Comparison of ENCODE assay signal across 2 cellular contexts in the genomic region with DNA sequence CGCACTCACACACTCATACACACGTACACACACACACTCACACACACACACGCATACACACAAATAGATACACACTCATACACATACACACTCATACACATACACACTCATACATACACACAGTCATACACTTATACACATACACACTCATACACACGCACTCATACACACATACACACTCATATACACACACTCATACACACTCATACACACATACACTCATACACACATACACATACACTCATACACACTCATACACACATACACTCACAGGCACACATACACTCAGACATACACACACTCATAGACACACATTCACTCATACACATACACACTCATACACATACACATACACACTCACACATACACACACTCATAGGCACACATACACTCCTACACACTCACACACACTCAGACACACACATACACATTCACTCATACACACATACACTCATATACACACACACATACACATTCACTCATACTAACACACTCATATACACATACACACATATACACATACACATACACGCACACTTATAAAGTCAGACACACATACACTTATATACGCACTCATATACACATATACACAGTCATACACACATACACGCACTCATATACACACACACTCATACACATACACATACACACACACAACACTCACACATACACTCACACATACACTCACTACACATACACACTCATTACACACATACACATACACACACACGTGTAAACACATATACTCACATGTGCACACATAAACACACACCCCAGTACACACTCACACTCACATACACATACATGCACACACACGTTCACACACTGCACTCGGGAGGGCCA.
A peak's percentile ranks its signal among the peaks of the same experiment; 100 is the strongest.
TF ChIP-seq lines count a peak whose summit lies in the region.

No MANE protein-coding gene starts in this region.

TF ChIP-seq in A549, 52 proteins besides CTCF, POLR2A, EP300 and RAD21:
- TF ChIP-seq, protein P1, sequence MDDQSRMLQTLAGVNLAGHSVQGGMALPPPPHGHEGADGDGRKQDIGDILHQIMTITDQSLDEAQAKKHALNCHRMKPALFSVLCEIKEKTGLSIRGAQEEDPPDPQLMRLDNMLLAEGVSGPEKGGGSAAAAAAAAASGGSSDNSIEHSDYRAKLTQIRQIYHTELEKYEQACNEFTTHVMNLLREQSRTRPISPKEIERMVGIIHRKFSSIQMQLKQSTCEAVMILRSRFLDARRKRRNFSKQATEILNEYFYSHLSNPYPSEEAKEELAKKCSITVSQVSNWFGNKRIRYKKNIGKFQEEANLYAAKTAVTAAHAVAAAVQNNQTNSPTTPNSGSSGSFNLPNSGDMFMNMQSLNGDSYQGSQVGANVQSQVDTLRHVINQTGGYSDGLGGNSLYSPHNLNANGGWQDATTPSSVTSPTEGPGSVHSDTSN (IDR thresholded peaks at IDR 0.05) = no peak
- TF ChIP-seq TP53 (CRISPR knock-in tag; IDR thresholded peaks at IDR 0.05) (no peak), RNF2 (IDR thresholded peaks at IDR 0.05; ENCODE audit: borderline replicate concordance, low read depth) (no peak), TFCP2L1 (CRISPR knock-in tag; IDR thresholded peaks at IDR 0.05) (no peak), CEBPB (IDR thresholded peaks at IDR 0.05) (no peak), NR3C1 (IDR thresholded peaks at IDR 0.05) (no peak), FOSL2 (IDR thresholded peaks at IDR 0.05) (no peak), FOSL2 (CRISPR knock-in tag; IDR thresholded peaks at IDR 0.05) (no peak)
- TF ChIP-seq, protein P2, sequence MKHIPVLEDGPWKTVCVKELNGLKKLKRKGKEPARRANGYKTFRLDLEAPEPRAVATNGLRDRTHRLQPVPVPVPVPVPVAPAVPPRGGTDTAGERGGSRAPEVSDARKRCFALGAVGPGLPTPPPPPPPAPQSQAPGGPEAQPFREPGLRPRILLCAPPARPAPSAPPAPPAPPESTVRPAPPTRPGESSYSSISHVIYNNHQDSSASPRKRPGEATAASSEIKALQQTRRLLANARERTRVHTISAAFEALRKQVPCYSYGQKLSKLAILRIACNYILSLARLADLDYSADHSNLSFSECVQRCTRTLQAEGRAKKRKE (CRISPR knock-in tag; IDR thresholded peaks at IDR 0.05; ENCODE audit: low read depth) = no peak
TF ChIP-seq in A549: peak in this region for 0.

TF ChIP-seq in HEK293, 187 proteins besides CTCF, POLR2A, EP300 and RAD21 (continued from another document):
- TF ChIP-seq, protein P3, sequence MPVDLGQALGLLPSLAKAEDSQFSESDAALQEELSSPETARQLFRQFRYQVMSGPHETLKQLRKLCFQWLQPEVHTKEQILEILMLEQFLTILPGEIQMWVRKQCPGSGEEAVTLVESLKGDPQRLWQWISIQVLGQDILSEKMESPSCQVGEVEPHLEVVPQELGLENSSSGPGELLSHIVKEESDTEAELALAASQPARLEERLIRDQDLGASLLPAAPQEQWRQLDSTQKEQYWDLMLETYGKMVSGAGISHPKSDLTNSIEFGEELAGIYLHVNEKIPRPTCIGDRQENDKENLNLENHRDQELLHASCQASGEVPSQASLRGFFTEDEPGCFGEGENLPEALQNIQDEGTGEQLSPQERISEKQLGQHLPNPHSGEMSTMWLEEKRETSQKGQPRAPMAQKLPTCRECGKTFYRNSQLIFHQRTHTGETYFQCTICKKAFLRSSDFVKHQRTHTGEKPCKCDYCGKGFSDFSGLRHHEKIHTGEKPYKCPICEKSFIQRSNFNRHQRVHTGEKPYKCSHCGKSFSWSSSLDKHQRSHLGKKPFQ (tag by site-specific recombination; IDR thresholded peaks at IDR 0.05) = peak; percentile 47; the same call in 1 of the 2 replicates
- TF ChIP-seq ZNF544 (tag by site-specific recombination; IDR thresholded peaks at IDR 0.05) = peak; percentile 14; the same call in 1 of the 2 replicates
- TF ChIP-seq, protein P4, sequence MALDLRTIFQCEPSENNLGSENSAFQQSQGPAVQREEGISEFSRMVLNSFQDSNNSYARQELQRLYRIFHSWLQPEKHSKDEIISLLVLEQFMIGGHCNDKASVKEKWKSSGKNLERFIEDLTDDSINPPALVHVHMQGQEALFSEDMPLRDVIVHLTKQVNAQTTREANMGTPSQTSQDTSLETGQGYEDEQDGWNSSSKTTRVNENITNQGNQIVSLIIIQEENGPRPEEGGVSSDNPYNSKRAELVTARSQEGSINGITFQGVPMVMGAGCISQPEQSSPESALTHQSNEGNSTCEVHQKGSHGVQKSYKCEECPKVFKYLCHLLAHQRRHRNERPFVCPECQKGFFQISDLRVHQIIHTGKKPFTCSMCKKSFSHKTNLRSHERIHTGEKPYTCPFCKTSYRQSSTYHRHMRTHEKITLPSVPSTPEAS (tag by site-specific recombination; IDR thresholded peaks at IDR 0.05) = peak; percentile 78
- no peak; the same call in 1 of the 2 replicates for TF ChIP-seq ZNF157 (tag by site-specific recombination; IDR thresholded peaks at IDR 0.05)
- TF ChIP-seq, protein P5, sequence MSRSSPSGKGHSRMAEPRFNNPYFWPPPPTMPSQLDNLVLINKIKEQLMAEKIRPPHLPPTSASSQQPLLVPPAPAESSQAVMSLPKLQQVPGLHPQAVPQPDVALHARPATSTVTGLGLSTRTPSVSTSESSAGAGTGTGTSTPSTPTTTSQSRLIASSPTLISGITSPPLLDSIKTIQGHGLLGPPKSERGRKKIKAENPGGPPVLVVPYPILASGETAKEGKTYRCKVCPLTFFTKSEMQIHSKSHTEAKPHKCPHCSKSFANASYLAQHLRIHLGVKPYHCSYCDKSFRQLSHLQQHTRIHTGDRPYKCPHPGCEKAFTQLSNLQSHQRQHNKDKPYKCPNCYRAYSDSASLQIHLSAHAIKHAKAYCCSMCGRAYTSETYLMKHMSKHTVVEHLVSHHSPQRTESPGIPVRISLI (tag by site-specific recombination; IDR thresholded peaks at IDR 0.05) = no peak
- TF ChIP-seq ZEB2 (tag by site-specific recombination; IDR thresholded peaks at IDR 0.05) = no peak
- no peak for TF ChIP-seq ZNF514 (tag by site-specific recombination; IDR thresholded peaks at IDR 0.05)
TF ChIP-seq in HEK293: peak in this region for 6.
